22 cellular contexts compared by ENCODE assay signal in the genomic region with DNA sequence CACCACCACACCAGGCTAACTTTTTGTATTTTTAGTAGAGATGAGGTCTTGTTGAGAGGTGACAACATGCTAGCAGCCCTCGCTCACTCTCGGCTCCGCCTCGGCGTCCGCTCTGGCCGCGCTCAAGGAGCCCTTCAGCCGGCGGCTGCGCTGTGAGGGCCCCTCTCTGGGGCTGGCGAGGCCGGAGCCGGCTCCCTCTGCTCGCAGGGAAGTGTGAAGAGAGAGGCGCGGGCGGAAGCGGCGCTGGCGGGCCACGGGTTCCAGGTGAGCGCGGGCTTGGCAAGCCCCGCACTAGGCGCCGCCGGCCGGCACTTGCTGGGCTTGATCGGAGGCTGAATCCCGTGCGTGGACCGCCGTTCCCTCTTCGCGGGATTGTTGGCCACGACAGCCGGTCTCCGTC.
DNase-seq lines count a peak whose midpoint lies in the region; ATAC-seq, FAIRE-seq and TF ChIP-seq lines count a peak whose summit lies in the region.
"Had no signal": no experiment of that assay in that cellular context is flagged by ENCODE, and none has a peak within 500 bp of the region (broad histone marks: within the 10 kb centered on the region; RNA-seq: fewer than 3 reads in every experiment).

No MANE protein-coding gene starts in this region.

- H3K9me3 ChIP-seq in right atrium auricular region = no peaks in the 10 kb centered on the region
- peaks cover 12% of the 10 kb centered on the region for H3K9me3 ChIP-seq in endodermal cell (ENCODE audit: control insufficient read depth, low read length)
- no peaks in the 10 kb centered on the region for H3K9me3 ChIP-seq in left lung
- no peaks in the 10 kb centered on the region for H3K9me3 ChIP-seq in pancreas
- H3K9me3 ChIP-seq: SJSA1 had no signal

- H3K4me1 ChIP-seq in right atrium auricular region (no peaks in the 10 kb centered on the region), endodermal cell (ENCODE audit: control insufficient read depth, insufficient read depth, low read length) (peaks cover 9% of the 10 kb centered on the region), left lung (no peaks in the 10 kb centered on the region), pancreas (peaks cover 14 to 16% (median 14%) of the 10 kb centered on the region in 3 donors)

- H3K27me3 ChIP-seq in right atrium auricular region (no peaks in the 10 kb centered on the region), endodermal cell (ENCODE audit: control insufficient read depth, insufficient read depth, low read length, poor library complexity, severe bottlenecking) (no peaks in the 10 kb centered on the region), left lung (no peaks in the 10 kb centered on the region), pancreas (no peaks in the 10 kb centered on the region)
- H3K27me3 ChIP-seq: SJSA1 had no signal

- H3K27ac Mint-ChIP-seq in endodermal cell = no peak overlapping the region

- peaks cover 20% of the 10 kb centered on the region for H3K4me1 Mint-ChIP-seq in endodermal cell

- no peak for FAIRE-seq in pancreas (lab: Jason Lieb, UNC)
- FAIRE-seq: GM18507, HepG2 had no signal

- H3K36me3 Mint-ChIP-seq in endodermal cell (ENCODE audit: low read depth) = peaks cover 27% of the 10 kb centered on the region

- DNase-seq in left ventricle myocardium superior = peak; percentile 34
- DNase-seq in right atrium auricular region (ENCODE audit: low spot score) = no peak
- DNase-seq in endodermal cell = peak; percentile 76
- peak in 1 of 2 donors; percentile 79 for DNase-seq in left lung
- DNase-seq in NOMO-1 treated with dmso at 0.1 percent for 144 hours (lab: John Stamatoyannopoulos, UW; ENCODE audit: unreplicated experiment) = no peak
- no peak for DNase-seq in pancreas
- no peak for DNase-seq in caudate nucleus (lab: John Stamatoyannopoulos, UW)
- DNase-seq: Calu3, H7, Kasumi-1, MV-4-11, NCI-H1105, NCI-H146, NCI-H1930, NCI-H2107, NCI-H446, NCI-H524 treated with DMSO at 0.1 percent for 48 hours, NCI-H774, PC-3 had no signal

- H3K4me3 Mint-ChIP-seq in endodermal cell = no peak overlapping the region

- TF ChIP-seq CTCF in right atrium auricular region (IDR thresholded peaks at IDR 0.05) (no peak), endodermal cell (conservative IDR thresholded peaks at IDR 0.05) (no peak), left lung (IDR thresholded peaks at IDR 0.05) (no peak), pancreas (IDR thresholded peaks at IDR 0.05) (no peak)

- H3K9ac ChIP-seq in endodermal cell (ENCODE audit: extremely low read depth, low read length, poor library complexity, severe bottlenecking) = no peak overlapping the region

- intact Hi-C loops in left ventricle myocardium superior (cut with micrococcal nuclease) = no loop called here
- intact Hi-C loops in left lung (cut with DNase I) = no loop called here
- intact Hi-C loops in pancreas (cut with DNase I) = no loop called here

- peaks cover 4% of the 10 kb centered on the region for H3K27me3 Mint-ChIP-seq in endodermal cell (ENCODE audit: insufficient read depth)

- no peak overlapping the region for H3K4me3 ChIP-seq in right atrium auricular region
- no peak overlapping the region for H3K4me3 ChIP-seq in endodermal cell (ENCODE audit: low read length)
- H3K4me3 ChIP-seq in left lung = no peak overlapping the region
- no peak overlapping the region for H3K4me3 ChIP-seq in pancreas
- H3K4me3 ChIP-seq: SJSA1 had no signal

- peaks cover 14% of the 10 kb centered on the region for H3K9me3 Mint-ChIP-seq in endodermal cell

- no peak overlapping the region for H3K27ac ChIP-seq in right atrium auricular region
- H3K27ac ChIP-seq in endodermal cell (ENCODE audit: low read depth, low read length) = no peak overlapping the region
- H3K27ac ChIP-seq in left lung = no peak overlapping the region
- H3K27ac ChIP-seq in pancreas = no peak overlapping the region
- no peak overlapping the region for H3K27ac ChIP-seq in caudate nucleus (ENCODE audit: low read depth, low read length)
- H3K27ac ChIP-seq: SJSA1 had no signal

- 97 to 99% methylated on average over 24 to 39 of the region's 39 CpGs for WGBS in endodermal cell (ENCODE audit: insufficient coverage in 1 of 2, insufficient read length in 1 of 2), 2 experiments
- WGBS in pancreas, 2 donors = 93 to 96% methylated on average over 39 of the region's 39 CpGs

- H3K36me3 ChIP-seq in right atrium auricular region (no peaks in the 10 kb centered on the region), endodermal cell (ENCODE audit: control insufficient read depth, insufficient read depth, low read length) (peaks cover 9% of the 10 kb centered on the region), left lung (peaks cover 0 to 7% of the 10 kb centered on the region in 2 donors), pancreas (no peaks in the 10 kb centered on the region)
- H3K36me3 ChIP-seq: SJSA1 had no signal

- ATAC-seq in left ventricle myocardium superior (no peak), left lung (peak; percentile 72), pancreas (no peak)
- ATAC-seq: HepG2, PC-3 had no signal

Comparison
In these comparisons a context has a peak if more than half of its experiments do, and no peak if none do; other contexts are left out.
1. DNase-seq: peak in left ventricle myocardium superior (single experiment) and endodermal cell (single experiment); none in right atrium auricular region (single experiment), NOMO-1 treated with dmso at 0.1 percent for 144 hours (single experiment), pancreas (0 of 6) and caudate nucleus (0 of 61).